In genomic region chr11:14249121-14249963, GRCh38 we compare ENCODE assay signal across 8 cellular contexts.
DNase-seq lines count a peak whose midpoint lies in the region; ATAC-seq lines count a peak whose summit lies in the region.

No MANE protein-coding gene starts in this region.

- peaks cover 10 to 21% (median 15%) of the 10 kb centered on the region in 3 donors for H3K4me1 Mint-ChIP-seq in naive B cell

- H3K36me3 Mint-ChIP-seq in naive B cell, result no peaks in the 10 kb centered on the region

- H3K27me3 Mint-ChIP-seq in naive B cell, result peaks cover 15 to 36% (median 32%) of the 10 kb centered on the region in 3 donors

- no peak overlapping the region for H3K4me3 ChIP-seq in NT2/D1 (ENCODE audit: insufficient read length, low read depth)

- H3K36me3 ChIP-seq in NT2/D1 (ENCODE audit: insufficient read depth, insufficient read length, low read length), result no peaks in the 10 kb centered on the region

- ATAC-seq in HG03432 (IDR thresholded peaks at IDR 0.05; ENCODE audit: unreplicated experiment) (peak; percentile 36), naive B cell (ENCODE audit: low read depth in 2 of 2) (peak; percentile 48 to 70), HG03108 (IDR thresholded peaks at IDR 0.05; ENCODE audit: unreplicated experiment) (no peak)

- no peak overlapping the region for H3K9ac ChIP-seq in NT2/D1 (ENCODE audit: insufficient read length, low read depth)

- peaks cover 2% of the 10 kb centered on the region for H3K4me1 ChIP-seq in NT2/D1 (ENCODE audit: insufficient read depth, insufficient read length)

- peak overlapping the region in 7 of 8 donors; percentile 8 to 79 (median 56) for H3K4me3 Mint-ChIP-seq in naive B cell

- no peaks in the 10 kb centered on the region for H3K27me3 ChIP-seq in NT2/D1 (ENCODE audit: insufficient read depth, insufficient read length)

- no peaks in the 10 kb centered on the region for H3K9me3 Mint-ChIP-seq in naive B cell

- no peaks in the 10 kb centered on the region for H3K9me3 ChIP-seq in NT2/D1 (ENCODE audit: insufficient read depth, low read length)

- peak; percentile 14 for DNase-seq in DMS153 treated with DMSO at 0.1 percent for 48 hours (lab: John Stamatoyannopoulos, UW; ENCODE audit: unreplicated experiment)
- peak; percentile 51 for DNase-seq in NT2/D1 (ENCODE audit: low read depth, low spot score)
- peak; percentile 88 for DNase-seq in activated CD8-positive, alpha-beta memory T cell treated with anti-CD3 and anti-CD28 coated beads, Interleukin-2, amount 50 U/mL, for 48 hours
- peak; percentile 40 for DNase-seq in epidermal melanocyte (ENCODE audit: insufficient read length, low spot score)
- DNase-seq in naive B cell, result peak; percentile 60
- DNase-seq in stimulated activated CD8-positive, alpha-beta memory T cell treated with anti-CD3 and anti-CD28 coated beads, Interleukin-7, amount 100 ng/mL, for 4 hours (ENCODE audit: low read depth in 2 of 2), result peak; percentile 30 to 56

- H3K27ac Mint-ChIP-seq in naive B cell, result peak overlapping the region in 1 of 6 donors; percentile 23

Comparison
In these comparisons a context has a peak if more than half of its experiments do, and no peak if none do; other contexts are left out.
1. DNase-seq: peak in every context shown above with its lines; median percentile 88 in activated CD8-positive, alpha-beta memory T cell treated with anti-CD3 and anti-CD28 coated beads, Interleukin-2, amount 50 U/mL, for 48 hours; 60 in naive B cell; 51 in NT2/D1; 43 in stimulated activated CD8-positive, alpha-beta memory T cell treated with anti-CD3 and anti-CD28 coated beads, Interleukin-7, amount 100 ng/mL, for 4 hours; 40 in epidermal melanocyte; 14 in DMS153 treated with DMSO at 0.1 percent for 48 hours.